Comparison of ENCODE assay signal across 11 cellular contexts in genomic region chr20:14830466-14830865, GRCh38.
DNase-seq lines count a peak whose midpoint lies in the region; ATAC-seq, FAIRE-seq and TF ChIP-seq lines count a peak whose summit lies in the region.
"Had no signal": no experiment of that assay in that cellular context is flagged by ENCODE, and none has a peak within 500 bp of the region (broad histone marks: within the 10 kb centered on the region; RNA-seq: fewer than 3 reads in every experiment).

No MANE protein-coding gene starts in this region.

- H3K27ac ChIP-seq in A549 (no peak overlapping the region), suprapubic skin (no peak overlapping the region)
- H3K27ac ChIP-seq: Peyer's patch, WERI-Rb-1 had no signal

- TF ChIP-seq CTCF in A549 (IDR thresholded peaks at IDR 0.05) (no peak), suprapubic skin (IDR thresholded peaks at IDR 0.05) (no peak)

- H3K4me3 ChIP-seq in A549 (no peak overlapping the region), suprapubic skin (no peak overlapping the region)
- H3K4me3 ChIP-seq: Peyer's patch had no signal

- no peaks in the 10 kb centered on the region for H3K27me3 ChIP-seq in suprapubic skin
- H3K27me3 ChIP-seq: Peyer's patch had no signal

- TF ChIP-seq POLR2A in A549 (IDR thresholded peaks at IDR 0.05; ENCODE audit: low read length) (no peak), suprapubic skin (IDR thresholded peaks at IDR 0.05) (no peak)

- peak; percentile 23 for FAIRE-seq in A549 (lab: Jason Lieb, UNC)

- TF ChIP-seq EP300 in A549 (IDR thresholded peaks at IDR 0.05) (no peak), suprapubic skin (IDR thresholded peaks at IDR 0.05) (no peak)

- WGBS in A549 (ENCODE audit: missing lambda C conversion rate): 88% methylated on average over 2 of the region's 2 CpGs
- WGBS in suprapubic skin: 59% methylated on average over 2 of the region's 2 CpGs

- H3K36me3 ChIP-seq in suprapubic skin: no peaks in the 10 kb centered on the region
- H3K36me3 ChIP-seq: Peyer's patch, WERI-Rb-1 had no signal

- POLR2A ChIA-PET in A549 (lab: Yijun Ruan, JAX): no interaction called here
- POLR2A ChIA-PET in HEK293T (lab: Yijun Ruan, JAX): no interaction called here

- TF ChIP-seq RAD21 in A549 (conservative IDR thresholded peaks at IDR 0.05 in 1 of 2, IDR thresholded peaks at IDR 0.05 in 1 of 2): no peak

- H3K9me3 ChIP-seq in A549 (no peaks in the 10 kb centered on the region), suprapubic skin (no peaks in the 10 kb centered on the region)
- H3K9me3 ChIP-seq: Peyer's patch had no signal

- DNase-seq in A549 (ENCODE audit: low read depth in 1 of 2, low spot score in 1 of 2) (no peak), NCI-H510A treated with DMSO at 0.1 percent for 48 hours (lab: John Stamatoyannopoulos, UW) (no peak), suprapubic skin (ENCODE audit: low spot score in 2 of 2) (no peak), glomerular visceral epithelial cell (ENCODE audit: extremely low spot score) (no peak), HEK293T (ENCODE audit: extremely low spot score) (no peak)
- DNase-seq: endodermal cell, Peyer's patch, WERI-Rb-1 had no signal

- no peak overlapping the region for H3K4me2 ChIP-seq in A549

- CTCF ChIA-PET in A549 (lab: Yijun Ruan, JAX): no interaction called here
- CTCF ChIA-PET in HEK293T (lab: Yijun Ruan, JAX): no interaction called here

- ATAC-seq in A549 (no peak), GM19324 (IDR thresholded peaks at IDR 0.05; ENCODE audit: low FRiP score, unreplicated experiment) (peak; percentile 52), HG02840 (IDR thresholded peaks at IDR 0.05; ENCODE audit: low FRiP score, unreplicated experiment) (peak; percentile 69), HG03571 (IDR thresholded peaks at IDR 0.05; ENCODE audit: unreplicated experiment) (peak; percentile 71)

- H3K4me1 ChIP-seq in A549: no peaks in the 10 kb centered on the region
- H3K4me1 ChIP-seq in suprapubic skin: no peaks in the 10 kb centered on the region
- H3K4me1 ChIP-seq: Peyer's patch had no signal

TF ChIP-seq in A549, 52 proteins besides CTCF, POLR2A, EP300 and RAD21:
- TF ChIP-seq RCOR1 (IDR thresholded peaks at IDR 0.05; ENCODE audit: low read depth, low read length) (no peak), HES2 (IDR thresholded peaks at IDR 0.05) (no peak), CEBPB (IDR thresholded peaks at IDR 0.05) (no peak), CHD4 (IDR thresholded peaks at IDR 0.05; ENCODE audit: borderline replicate concordance) (no peak), ZFP36 (IDR thresholded peaks at IDR 0.05; ENCODE audit: borderline replicate concordance, partially characterized antibody) (no peak), NFE2L2 (conservative IDR thresholded peaks at IDR 0.05; ENCODE audit: low read length) (no peak), RFX5 (IDR thresholded peaks at IDR 0.05) (no peak), TP53 (CRISPR knock-in tag; IDR thresholded peaks at IDR 0.05) (no peak), REST (IDR thresholded peaks at IDR 0.05) (no peak), ZSCAN20 (CRISPR knock-in tag; IDR thresholded peaks at IDR 0.05) (no peak), MAZ (IDR thresholded peaks at IDR 0.05; ENCODE audit: borderline replicate concordance, low read depth, low read length) (no peak), HDAC2 (IDR thresholded peaks at IDR 0.05) (no peak)

TF ChIP-seq in HEK293T, 16 proteins besides CTCF, POLR2A, EP300 and RAD21:
- TF ChIP-seq LEF1 (IDR thresholded peaks at IDR 0.05; ENCODE audit: borderline replicate concordance): no peak
- TF ChIP-seq NFRKB (IDR thresholded peaks at IDR 0.05): no peak
- no peak for TF ChIP-seq L3MBTL2 (conservative IDR thresholded peaks at IDR 0.05)
- no peak for TF ChIP-seq FOXA1 (IDR thresholded peaks at IDR 0.05)
- no peak for TF ChIP-seq BHLHE40 (IDR thresholded peaks at IDR 0.05; ENCODE audit: borderline replicate concordance)
- no peak for TF ChIP-seq ELF4 (IDR thresholded peaks at IDR 0.05)
- TF ChIP-seq SUZ12 (IDR thresholded peaks at IDR 0.05): no peak
- no peak for TF ChIP-seq SP1 (IDR thresholded peaks at IDR 0.05)
- TF ChIP-seq ARNT (IDR thresholded peaks at IDR 0.05): no peak
- no peak for TF ChIP-seq CTBP1 (IDR thresholded peaks at IDR 0.05; ENCODE audit: borderline replicate concordance)
- no peak for TF ChIP-seq ZNF384 (IDR thresholded peaks at IDR 0.05)
- no peak for TF ChIP-seq TARDBP (IDR thresholded peaks at IDR 0.05)
- TF ChIP-seq FOXM1 (IDR thresholded peaks at IDR 0.05; ENCODE audit: borderline replicate concordance): no peak
- no peak for TF ChIP-seq HDGF (IDR thresholded peaks at IDR 0.05; ENCODE audit: borderline replicate concordance)
- TF ChIP-seq, protein P1, sequence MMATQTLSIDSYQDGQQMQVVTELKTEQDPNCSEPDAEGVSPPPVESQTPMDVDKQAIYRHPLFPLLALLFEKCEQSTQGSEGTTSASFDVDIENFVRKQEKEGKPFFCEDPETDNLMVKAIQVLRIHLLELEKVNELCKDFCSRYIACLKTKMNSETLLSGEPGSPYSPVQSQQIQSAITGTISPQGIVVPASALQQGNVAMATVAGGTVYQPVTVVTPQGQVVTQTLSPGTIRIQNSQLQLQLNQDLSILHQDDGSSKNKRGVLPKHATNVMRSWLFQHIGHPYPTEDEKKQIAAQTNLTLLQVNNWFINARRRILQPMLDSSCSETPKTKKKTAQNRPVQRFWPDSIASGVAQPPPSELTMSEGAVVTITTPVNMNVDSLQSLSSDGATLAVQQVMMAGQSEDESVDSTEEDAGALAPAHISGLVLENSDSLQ (IDR thresholded peaks at IDR 0.05): no peak
- no peak for TF ChIP-seq FOXK2 (IDR thresholded peaks at IDR 0.05)
TF ChIP-seq in HEK293T: peak in this region for 0.

Comparison
In these comparisons a context has a peak if more than half of its experiments do, and no peak if none do; other contexts are left out.
1. ATAC-seq: peak in GM19324 (single experiment), HG02840 (single experiment) and HG03571 (single experiment); none in A549 (0 of 2).